8 cellular contexts compared by ENCODE assay signal in genomic region chr1:156504821-156505678, GRCh38. TPM values are rescaled to one million over a fixed set of nuclear protein-coding genes. Genes with fewer than 3 reads are reported as not detected.
DNase-seq lines count a peak whose midpoint lies in the region; ATAC-seq and TF ChIP-seq lines count a peak whose summit lies in the region.

No MANE protein-coding gene starts in this region.

- peak overlapping the region; percentile 99 to 100 (median 100) for H3K27ac ChIP-seq in upper lobe of left lung

- H3K4me1 ChIP-seq in upper lobe of left lung: peaks cover 58 to 76% (median 65%) of the 10 kb centered on the region in 4 donors

- H3K9me3 ChIP-seq in upper lobe of left lung: no peaks in the 10 kb centered on the region

- peaks cover 2% of the 10 kb centered on the region for H3K27me3 Mint-ChIP-seq in T-helper 1 cell treated with Interleukin-12 subunit alpha and Interleukin-12 subunit beta and Interleukin-4 antibody, amounts not matched to agents 30 μg/mL and 1 μg/mL, for 36 hours (ENCODE audit: low read depth)

- DNase-seq in GM06990 (ENCODE audit: extremely low read depth, insufficient read length) (peak; percentile 96), NCI-H1694 (lab: John Stamatoyannopoulos, UW) (peak; percentile 98), amniotic stem cell (lab: John Stamatoyannopoulos, UW) (peak; percentile 98), left cardiac atrium (peak; percentile 100), posterior vena cava (ENCODE audit: low spot score) (peak; percentile 100), upper lobe of left lung (peak; percentile 99)

- H3K27me3 ChIP-seq in GM06990 (replicated peaks; ENCODE audit: control insufficient read depth, insufficient read depth, low read length) (no peaks in the 10 kb centered on the region), upper lobe of left lung (no peaks in the 10 kb centered on the region)

- peaks cover 65% of the 10 kb centered on the region for H3K4me1 Mint-ChIP-seq in T-helper 1 cell treated with Interleukin-12 subunit alpha and Interleukin-12 subunit beta and Interleukin-4 antibody, amounts not matched to agents 30 μg/mL and 1 μg/mL, for 36 hours (ENCODE audit: low read depth)

- H3K27ac Mint-ChIP-seq in T-helper 1 cell treated with Interleukin-12 subunit alpha and Interleukin-12 subunit beta and Interleukin-4 antibody, amounts not matched to agents 30 μg/mL and 1 μg/mL, for 36 hours: peak overlapping the region; percentile 96

- no peak for TF ChIP-seq CTCF in GM06990 (IDR thresholded peaks at IDR 0.05; ENCODE audit: insufficient read depth, low read length, poor library complexity, severe bottlenecking)
- TF ChIP-seq CTCF in upper lobe of left lung (IDR thresholded peaks at IDR 0.05): peak in 1 of 6 experiments; percentile 31

- TF ChIP-seq EP300 in upper lobe of left lung (IDR thresholded peaks at IDR 0.05): peak; percentile 83 to 97 (median 92)

- no peaks in the 10 kb centered on the region for H3K36me3 ChIP-seq in GM06990 (ENCODE audit: control insufficient read depth, insufficient read depth, low read length)
- no peaks in the 10 kb centered on the region for H3K36me3 ChIP-seq in upper lobe of left lung

- H3K9me3 Mint-ChIP-seq in T-helper 1 cell treated with Interleukin-12 subunit alpha and Interleukin-12 subunit beta and Interleukin-4 antibody, amounts not matched to agents 30 μg/mL and 1 μg/mL, for 36 hours: no peaks in the 10 kb centered on the region

- peaks cover 2% of the 10 kb centered on the region for H3K36me3 Mint-ChIP-seq in T-helper 1 cell treated with Interleukin-12 subunit alpha and Interleukin-12 subunit beta and Interleukin-4 antibody, amounts not matched to agents 30 μg/mL and 1 μg/mL, for 36 hours (ENCODE audit: low read depth)

- WGBS in upper lobe of left lung, 2 donors: 4 to 9% methylated on average over 24 to 45 of the region's 45 CpGs

- ATAC-seq in HG02678 (IDR thresholded peaks at IDR 0.05; ENCODE audit: unreplicated experiment) (peak; percentile 41), left cardiac atrium (peak; percentile 54 to 65), upper lobe of left lung (ENCODE audit: low FRiP score in 2 of 2) (peak; percentile 75 to 83)

- intact Hi-C loops in left cardiac atrium (cut with DNase I) (loop anchor here in 1 of 2 donors (5.0 kb wide), 1 partner anchor 77 kb away; no protein-coding TSS in a partner anchor), posterior vena cava (cut with DNase I) (no loop called here)

- TF ChIP-seq POLR2A in upper lobe of left lung (IDR thresholded peaks at IDR 0.05): peak in 2 of 4 donors; percentile 57 to 75

- H3K4me3 Mint-ChIP-seq in T-helper 1 cell treated with Interleukin-12 subunit alpha and Interleukin-12 subunit beta and Interleukin-4 antibody, amounts not matched to agents 30 μg/mL and 1 μg/mL, for 36 hours: peak overlapping the region; percentile 79

- H3K4me3 ChIP-seq in GM06990 (replicated peaks; ENCODE audit: low read depth, low read length): peak overlapping the region; percentile 53
- H3K4me3 ChIP-seq in upper lobe of left lung: peak overlapping the region in 3 of 4 donors; percentile 14 to 46 (median 37)

RNA-seq across cellular contexts. Expression of gene MEF2D, which starts 4.5 kb away (rescaled TPM):
- total RNA-seq in left cardiac atrium (10 to 100 TPM; 69.0 to 81.7 TPM), posterior vena cava (100 to 1,000 TPM in 1 of 2 donors, 10 to 100 TPM in 1; 77.5 to 102 TPM), upper lobe of left lung (100 to 1,000 TPM in 2 of 6 donors, 10 to 100 TPM in 4; 42.7 to 146 (median 58.7) TPM)

Comparison
In these comparisons a context has a peak if more than half of its experiments do, and no peak if none do; other contexts are left out.
1. Peak in every context shown above with its lines: DNase-seq, ATAC-seq, H3K4me3 ChIP-seq and H3K27ac ChIP-seq.